In the genomic region with DNA sequence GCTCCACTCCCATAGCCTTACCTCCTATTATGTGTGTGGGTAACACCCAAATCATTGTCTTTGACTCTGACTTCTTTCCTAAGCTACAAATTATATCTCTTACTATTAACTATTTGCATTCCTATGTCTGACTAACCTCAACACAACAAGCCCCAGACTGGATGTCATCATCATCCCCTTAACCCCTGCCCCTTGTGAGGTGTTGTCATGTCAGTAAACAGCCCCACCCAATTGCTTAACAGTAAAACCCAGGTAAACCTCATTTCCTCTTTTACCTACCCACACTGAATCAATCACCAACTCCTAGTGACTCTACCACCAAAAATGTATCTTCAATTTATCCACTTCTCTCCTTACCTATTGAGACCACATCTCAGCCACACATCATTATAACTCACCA, we compare ENCODE assay signal across 1 cellular context.
TF ChIP-seq lines count a peak whose summit lies in the region.

No MANE protein-coding gene starts in this region.

TF ChIP-seq in GM12878, 131 proteins besides CTCF, POLR2A, EP300 and RAD21:
- no peak for TF ChIP-seq SMAD5 (IDR thresholded peaks at IDR 0.05; ENCODE audit: low read depth)
- peak; percentile 40; the same call in 1 of the 2 replicates for TF ChIP-seq SPI1 (IDR thresholded peaks at IDR 0.05; ENCODE audit: borderline replicate concordance, insufficient read depth, low read depth, low read length)
